Comparison of ENCODE assay signal across 10 cellular contexts in genomic region chr15:75171408-75171807, GRCh38. TPM values are rescaled to one million over a fixed set of nuclear protein-coding genes. Genes with fewer than 3 reads are reported as not detected.
DNase-seq lines count a peak whose midpoint lies in the region; ATAC-seq and TF ChIP-seq lines count a peak whose summit lies in the region.
"Had no signal": no experiment of that assay in that cellular context is flagged by ENCODE, and none has a peak within 500 bp of the region (broad histone marks: within the 10 kb centered on the region; RNA-seq: fewer than 3 reads in every experiment).

No MANE protein-coding gene starts in this region.

- CTCF ChIA-PET in MCF 10A (lab: Yijun Ruan, JAX), result interaction anchor here (1.1 kb wide), 1 partner anchor 23 kb away, joined by 3 read pairs; no protein-coding TSS in a partner anchor

- H3K4me3 Mint-ChIP-seq in MCF 10A (ENCODE audit: unreplicated experiment) (no peak overlapping the region), GM23338 (no peak overlapping the region)
- H3K4me3 Mint-ChIP-seq: neural crest cell had no signal

- no peak overlapping the region for H3K4me2 ChIP-seq in GM23338

- no peaks in the 10 kb centered on the region for H3F3A ChIP-seq in GM23338 (replicated peaks; ENCODE audit: low read depth)

- H3K27ac ChIP-seq in breast epithelium (no peak overlapping the region), sigmoid colon (no peak overlapping the region), GM23338 (ENCODE audit: low read depth) (no peak overlapping the region)

- H3K79me2 ChIP-seq in GM23338 (replicated peaks; ENCODE audit: insufficient read depth), result no peaks in the 10 kb centered on the region

- H3K36me3 ChIP-seq in breast epithelium (no peaks in the 10 kb centered on the region), sigmoid colon (no peaks in the 10 kb centered on the region), GM23338 (ENCODE audit: insufficient read depth) (no peaks in the 10 kb centered on the region)

- peak; percentile 36 for DNase-seq in MCF 10A (ENCODE audit: unreplicated experiment)
- DNase-seq in breast epithelium (ENCODE audit: low spot score in 2 of 2), result no peak
- DNase-seq in fibroblast of peridontal ligament (ENCODE audit: extremely low read depth), result peak; percentile 31
- DNase-seq in Ammon's horn (ENCODE audit: low spot score), result no peak
- no peak for DNase-seq in NCI-H82 (lab: John Stamatoyannopoulos, UW)
- DNase-seq in sigmoid colon, result no peak
- DNase-seq in GM23338 (ENCODE audit: low spot score), result no peak
- DNase-seq: Karpas-422 had no signal

- WGBS in sigmoid colon, 2 donors, result 62 to 83% methylated on average over 5 of the region's 5 CpGs

- peaks cover 31% of the 10 kb centered on the region for H3K4me1 Mint-ChIP-seq in MCF 10A (ENCODE audit: insufficient read depth, unreplicated experiment)
- H3K4me1 Mint-ChIP-seq in GM23338, result peaks cover 4% of the 10 kb centered on the region

- no peaks in the 10 kb centered on the region for H3K36me3 Mint-ChIP-seq in MCF 10A (ENCODE audit: insufficient read depth, unreplicated experiment)
- peaks cover 9% of the 10 kb centered on the region; the same call in 2 of the 3 replicates for H3K36me3 Mint-ChIP-seq in GM23338 (ENCODE audit: low read depth)

- no peak for TF ChIP-seq EP300 in sigmoid colon (IDR thresholded peaks at IDR 0.05)

- no peaks in the 10 kb centered on the region for H3K27me3 ChIP-seq in breast epithelium
- no peaks in the 10 kb centered on the region for H3K27me3 ChIP-seq in sigmoid colon
- H3K27me3 ChIP-seq in GM23338 (ENCODE audit: insufficient read depth), result no peaks in the 10 kb centered on the region

- POLR2A ChIA-PET in MCF 10A (lab: Yijun Ruan, JAX), result interaction anchor here (0.6 to 0.8 kb wide), 3 partner anchors 30 to 467 kb away, joined by 3 to 8 read pairs (median 4); partner anchors contain the start of genes C15orf39 and SIN3A

- no peak overlapping the region for H3K27ac Mint-ChIP-seq in MCF 10A (ENCODE audit: low read depth, unreplicated experiment)
- H3K27ac Mint-ChIP-seq in GM23338, result no peak overlapping the region

- no peak overlapping the region for H3K4me3 ChIP-seq in breast epithelium
- H3K4me3 ChIP-seq in sigmoid colon, result no peak overlapping the region
- H3K4me3 ChIP-seq in GM23338, result no peak overlapping the region

- H3K9me3 ChIP-seq in breast epithelium (no peaks in the 10 kb centered on the region), sigmoid colon (no peaks in the 10 kb centered on the region)

- H3K9me3 Mint-ChIP-seq in MCF 10A (ENCODE audit: unreplicated experiment), result no peaks in the 10 kb centered on the region
- peaks cover 11% of the 10 kb centered on the region for H3K9me3 Mint-ChIP-seq in GM23338

- no peaks in the 10 kb centered on the region for H3K27me3 Mint-ChIP-seq in MCF 10A (ENCODE audit: insufficient read depth, unreplicated experiment)
- H3K27me3 Mint-ChIP-seq in GM23338 (ENCODE audit: insufficient read depth, low read depth, poor library complexity), result peaks cover 8% of the 10 kb centered on the region

- TF ChIP-seq POLR2A in breast epithelium (IDR thresholded peaks at IDR 0.05), result no peak
- TF ChIP-seq POLR2A in sigmoid colon (IDR thresholded peaks at IDR 0.05), result no peak

- intact Hi-C loops in MCF 10A (cut with micrococcal nuclease) (no loop called here), breast epithelium (cut with DNase I; ENCODE audit: low total_unique reads) (no loop called here), sigmoid colon (cut with DNase I) (no loop called here)

- TF ChIP-seq CTCF in MCF 10A (IDR thresholded peaks at IDR 0.05; ENCODE audit: unreplicated experiment), result no peak
- no peak for TF ChIP-seq CTCF in breast epithelium (IDR thresholded peaks at IDR 0.05)
- TF ChIP-seq CTCF in sigmoid colon (IDR thresholded peaks at IDR 0.05), result no peak
- TF ChIP-seq CTCF in GM23338 (conservative IDR thresholded peaks at IDR 0.05; ENCODE audit: low read depth in 2 of 2), result no peak

- no TSS peak for BruUV-seq in MCF 10A (replicated peaks; lab: Mats Ljungman, UMichigan)

- H3K4me1 ChIP-seq in breast epithelium (peaks cover 0 to 4% of the 10 kb centered on the region in 2 donors), sigmoid colon (peaks cover 0 to 13% (median 10%) of the 10 kb centered on the region in 4 donors), GM23338 (ENCODE audit: insufficient read depth) (no peaks in the 10 kb centered on the region)

- ATAC-seq in SK-N-SH treated with all-trans-retinoic acid at 6 μM for 48 hours (peak; percentile 59), GM23338 (no peak)

- H4K20me1 ChIP-seq in GM23338 (replicated peaks; ENCODE audit: insufficient read depth), result no peaks in the 10 kb centered on the region

- no peak overlapping the region for H2AFZ ChIP-seq in GM23338

- H3K9me2 ChIP-seq in GM23338 (ENCODE audit: insufficient read depth), result no peaks in the 10 kb centered on the region

TF ChIP-seq in SK-N-SH treated with all-trans-retinoic acid at 6 μM for 48 hours, 23 proteins besides CTCF, POLR2A, EP300 and RAD21:
- TF ChIP-seq ARNTL (CRISPR knock-in tag; IDR thresholded peaks at IDR 0.05; ENCODE audit: borderline replicate concordance, low read depth) (no peak), ESRRG (CRISPR knock-in tag; IDR thresholded peaks at IDR 0.05) (no peak), GLIS3 (CRISPR knock-in tag; IDR thresholded peaks at IDR 0.05) (no peak), CSDC2 (CRISPR knock-in tag; IDR thresholded peaks at IDR 0.05) (no peak)
- TF ChIP-seq, protein P1, sequence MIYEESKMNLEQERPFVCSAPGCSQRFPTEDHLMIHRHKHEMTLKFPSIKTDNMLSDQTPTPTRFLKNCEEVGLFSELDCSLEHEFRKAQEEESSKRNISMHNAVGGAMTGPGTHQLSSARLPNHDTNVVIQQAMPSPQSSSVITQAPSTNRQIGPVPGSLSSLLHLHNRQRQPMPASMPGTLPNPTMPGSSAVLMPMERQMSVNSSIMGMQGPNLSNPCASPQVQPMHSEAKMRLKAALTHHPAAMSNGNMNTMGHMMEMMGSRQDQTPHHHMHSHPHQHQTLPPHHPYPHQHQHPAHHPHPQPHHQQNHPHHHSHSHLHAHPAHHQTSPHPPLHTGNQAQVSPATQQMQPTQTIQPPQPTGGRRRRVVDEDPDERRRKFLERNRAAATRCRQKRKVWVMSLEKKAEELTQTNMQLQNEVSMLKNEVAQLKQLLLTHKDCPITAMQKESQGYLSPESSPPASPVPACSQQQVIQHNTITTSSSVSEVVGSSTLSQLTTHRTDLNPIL (CRISPR knock-in tag; IDR thresholded peaks at IDR 0.05; ENCODE audit: low read depth), result no peak

RNA-seq across cellular contexts. Expression of gene C15orf39, which starts 30.3 kb away (rescaled TPM):
- total RNA-seq in MCF 10A (2022) (13.3 and 17.2 TPM in 2 replicates), breast epithelium (10 to 100 TPM in 2 of 3 donors, 1 to 10 TPM in 1; 7.7 to 17.4 (median 11.5) TPM), sigmoid colon (10 to 100 TPM in 2 of 4 donors, 1 to 10 TPM in 2; 4.9 to 20.2 (median 12.0) TPM)
- polyA plus RNA-seq in sigmoid colon (10 to 100 TPM in 1 of 3 donors, 1 to 10 TPM in 2; 7.8 to 17.2 (median 9.5) TPM), GM23338 (2016; fragmentation: Nextera tagmentation; extraction: Ambion mirVana) (13.4 and 13.9 TPM in 2 replicates)
- 48.5 and 54.1 TPM in 2 replicates for total RNA-seq in GM23338 (2014; rRNA removed; shearing (Covaris generic))

Comparison
In these comparisons a context has a peak if more than half of its experiments do, and no peak if none do; other contexts are left out.
1. DNase-seq: peak in MCF 10A (single experiment) and fibroblast of peridontal ligament (single experiment); none in breast epithelium (0 of 2), Ammon's horn (single experiment), NCI-H82 (single experiment), sigmoid colon (single experiment) and GM23338 (single experiment).